In the genomic region with DNA sequence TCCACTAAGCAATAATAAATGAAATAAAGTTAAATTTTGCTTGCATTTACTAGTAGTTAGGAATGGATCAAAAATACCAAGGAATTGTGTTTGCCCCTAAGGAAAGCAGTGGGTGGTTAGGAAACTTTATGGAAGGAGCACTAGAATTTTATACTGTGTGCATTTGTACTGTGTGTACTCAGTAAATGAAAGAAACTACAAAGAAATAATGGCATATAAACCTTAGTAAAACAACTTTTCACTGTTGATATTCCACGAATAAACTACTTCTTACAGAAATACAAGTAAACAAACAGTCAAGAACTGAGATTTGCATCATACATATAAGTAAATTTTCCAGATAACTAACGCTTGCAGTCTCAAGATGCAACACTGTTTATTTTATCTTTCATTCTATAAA, we compare ENCODE assay signal across 8 cellular contexts.
"Had no signal": no experiment of that assay in that cellular context is flagged by ENCODE, and none has a peak within 500 bp of the region (broad histone marks: within the 10 kb centered on the region; RNA-seq: fewer than 3 reads in every experiment).

No MANE protein-coding gene starts in this region.

- H3K36me3 ChIP-seq: HAP-1 had no signal

- H3K27ac ChIP-seq: GM23248 had no signal

- H3K9me3 ChIP-seq: HAP-1 had no signal

- DNase-seq: GM23248, GOT3, H7, HFFc6, IMR-90 had no signal

- H2AFZ ChIP-seq: GM23248 had no signal

- H3K9me3 Mint-ChIP-seq: HFFc6 had no signal

- ATAC-seq: HCT116, K562 had no signal

- H3K9ac ChIP-seq: GM23248 had no signal

- H3K4me3 ChIP-seq: GM23248, HAP-1, K562 had no signal

- H3K4me3 Mint-ChIP-seq: HFFc6 had no signal

- H3K4me1 ChIP-seq: HAP-1 had no signal

- H3K27ac Mint-ChIP-seq: HFFc6 had no signal
